2 cellular contexts compared by ENCODE assay signal in genomic region chr10:28135258-28135657, GRCh38.
TF ChIP-seq lines count a peak whose summit lies in the region.

No MANE protein-coding gene starts in this region.

TF ChIP-seq in IMR-90, 13 proteins besides CTCF, POLR2A, EP300 and RAD21:
- TF ChIP-seq USF2 (IDR thresholded peaks at IDR 0.05; ENCODE audit: low read depth, low read length): no peak
- peak; percentile 35; the same call in 1 of the 2 replicates for TF ChIP-seq SMC3 (IDR thresholded peaks at IDR 0.05; ENCODE audit: low read depth, low read length)

TF ChIP-seq in GM23338, 12 proteins besides CTCF, POLR2A, EP300 and RAD21:
- TF ChIP-seq ZNF114 (CRISPR knock-in tag; IDR thresholded peaks at IDR 0.05) (no peak), ZNF331 (CRISPR knock-in tag; IDR thresholded peaks at IDR 0.05; ENCODE audit: low read depth) (no peak), STAT1 (IDR thresholded peaks at IDR 0.05; ENCODE audit: unreplicated experiment) (no peak), POLR2AphosphoS5 (IDR thresholded peaks at IDR 0.05; ENCODE audit: low read depth) (no peak), EZH2phosphoT487 (IDR thresholded peaks at IDR 0.05; ENCODE audit: unreplicated experiment) (no peak), ETS1 (IDR thresholded peaks at IDR 0.05) (no peak), ZNF462 (CRISPR knock-in tag; IDR thresholded peaks at IDR 0.05) (no peak), JUNB (IDR thresholded peaks at IDR 0.05; ENCODE audit: unreplicated experiment) (no peak), EZH2 (IDR thresholded peaks at IDR 0.05; ENCODE audit: low read depth, unreplicated experiment) (no peak), CREB1 (CRISPR knock-in tag; IDR thresholded peaks at IDR 0.05; ENCODE audit: low read depth) (no peak), REST (IDR thresholded peaks at IDR 0.05; ENCODE audit: unreplicated experiment) (no peak), NANOG (IDR thresholded peaks at IDR 0.05; ENCODE audit: borderline replicate concordance) (no peak)
